ENCODE assay signal across 1 cellular context in the genomic region with DNA sequence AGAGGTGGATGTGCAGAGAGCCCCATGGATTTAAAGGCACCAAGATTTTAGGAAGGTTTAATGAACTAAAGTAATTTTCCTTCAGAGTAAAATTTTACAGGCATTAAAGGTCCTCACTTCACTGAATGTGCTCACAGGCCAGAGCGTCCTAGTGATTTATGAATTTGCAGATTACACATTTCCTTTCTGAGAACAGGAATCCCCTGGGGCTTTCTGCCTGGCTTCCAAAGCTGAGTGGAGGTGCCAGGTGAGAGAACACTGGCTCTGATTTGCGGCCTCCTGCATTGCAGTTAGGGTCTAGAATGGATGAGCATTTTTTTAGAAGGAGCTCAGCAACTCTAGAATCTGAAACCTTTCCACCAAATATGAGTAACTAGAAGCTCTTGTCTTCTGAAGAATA.
TF ChIP-seq lines count a peak whose summit lies in the region.

No MANE protein-coding gene starts in this region.

TF ChIP-seq in GM12878, 131 proteins besides CTCF, POLR2A, EP300 and RAD21 (continued from another document):
- TF ChIP-seq, protein P1, sequence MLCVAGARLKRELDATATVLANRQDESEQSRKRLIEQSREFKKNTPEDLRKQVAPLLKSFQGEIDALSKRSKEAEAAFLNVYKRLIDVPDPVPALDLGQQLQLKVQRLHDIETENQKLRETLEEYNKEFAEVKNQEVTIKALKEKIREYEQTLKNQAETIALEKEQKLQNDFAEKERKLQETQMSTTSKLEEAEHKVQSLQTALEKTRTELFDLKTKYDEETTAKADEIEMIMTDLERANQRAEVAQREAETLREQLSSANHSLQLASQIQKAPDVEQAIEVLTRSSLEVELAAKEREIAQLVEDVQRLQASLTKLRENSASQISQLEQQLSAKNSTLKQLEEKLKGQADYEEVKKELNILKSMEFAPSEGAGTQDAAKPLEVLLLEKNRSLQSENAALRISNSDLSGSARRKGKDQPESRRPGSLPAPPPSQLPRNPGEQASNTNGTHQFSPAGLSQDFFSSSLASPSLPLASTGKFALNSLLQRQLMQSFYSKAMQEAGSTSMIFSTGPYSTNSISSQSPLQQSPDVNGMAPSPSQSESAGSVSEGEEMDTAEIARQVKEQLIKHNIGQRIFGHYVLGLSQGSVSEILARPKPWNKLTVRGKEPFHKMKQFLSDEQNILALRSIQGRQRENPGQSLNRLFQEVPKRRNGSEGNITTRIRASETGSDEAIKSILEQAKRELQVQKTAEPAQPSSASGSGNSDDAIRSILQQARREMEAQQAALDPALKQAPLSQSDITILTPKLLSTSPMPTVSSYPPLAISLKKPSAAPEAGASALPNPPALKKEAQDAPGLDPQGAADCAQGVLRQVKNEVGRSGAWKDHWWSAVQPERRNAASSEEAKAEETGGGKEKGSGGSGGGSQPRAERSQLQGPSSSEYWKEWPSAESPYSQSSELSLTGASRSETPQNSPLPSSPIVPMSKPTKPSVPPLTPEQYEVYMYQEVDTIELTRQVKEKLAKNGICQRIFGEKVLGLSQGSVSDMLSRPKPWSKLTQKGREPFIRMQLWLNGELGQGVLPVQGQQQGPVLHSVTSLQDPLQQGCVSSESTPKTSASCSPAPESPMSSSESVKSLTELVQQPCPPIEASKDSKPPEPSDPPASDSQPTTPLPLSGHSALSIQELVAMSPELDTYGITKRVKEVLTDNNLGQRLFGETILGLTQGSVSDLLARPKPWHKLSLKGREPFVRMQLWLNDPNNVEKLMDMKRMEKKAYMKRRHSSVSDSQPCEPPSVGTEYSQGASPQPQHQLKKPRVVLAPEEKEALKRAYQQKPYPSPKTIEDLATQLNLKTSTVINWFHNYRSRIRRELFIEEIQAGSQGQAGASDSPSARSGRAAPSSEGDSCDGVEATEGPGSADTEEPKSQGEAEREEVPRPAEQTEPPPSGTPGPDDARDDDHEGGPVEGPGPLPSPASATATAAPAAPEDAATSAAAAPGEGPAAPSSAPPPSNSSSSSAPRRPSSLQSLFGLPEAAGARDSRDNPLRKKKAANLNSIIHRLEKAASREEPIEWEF (IDR thresholded peaks at IDR 0.05; ENCODE audit: insufficient replicate concordance, low read depth, low read length), result no peak
- TF ChIP-seq ZNF384 (IDR thresholded peaks at IDR 0.05; ENCODE audit: borderline replicate concordance, low read depth, low read length) (no peak), STAT3 (IDR thresholded peaks at IDR 0.05; ENCODE audit: low read depth, low read length) (no peak)
